ENCODE assay signal across 11 cellular contexts in genomic region chr1:36087233-36088123, GRCh38. TPM values are rescaled to one million over a fixed set of nuclear protein-coding genes. Genes with fewer than 3 reads are reported as not detected.
DNase-seq lines count a peak whose midpoint lies in the region; ATAC-seq, FAIRE-seq and TF ChIP-seq lines count a peak whose summit lies in the region.
"Had no signal": no experiment of that assay in that cellular context is flagged by ENCODE, and none has a peak within 500 bp of the region (broad histone marks: within the 10 kb centered on the region; RNA-seq: fewer than 3 reads in every experiment).

No MANE protein-coding gene starts in this region.

- intact Hi-C loops in Calu3 (cut with micrococcal nuclease; ENCODE audit: unreplicated experiment) (no loop called here), GM12878 (cut with micrococcal nuclease; ENCODE audit: unreplicated experiment) (loop anchor here (2.0 to 10.0 kb wide), 3 partner anchors 157 to 230 kb away; partner anchors contain the start of genes AGO1 and AGO3)

- H3K36me3 ChIP-seq in GM12878 (ENCODE audit: control insufficient read depth in 2 of 2, insufficient read depth in 2 of 2, low read length in 1 of 2): peaks cover 7 to 8% of the 10 kb centered on the region in 2 experiments; a peak in 2 of 4 replicates

- H3K79me2 ChIP-seq in GM12878 (ENCODE audit: control insufficient read depth, insufficient read depth, low read length): peaks cover 20% of the 10 kb centered on the region

- H3K4me1 Mint-ChIP-seq in Calu3 (ENCODE audit: low read depth, unreplicated experiment) (peaks cover 9% of the 10 kb centered on the region), IgD-negative memory B cell (peaks cover 7 to 10% (median 7%) of the 10 kb centered on the region in 3 donors), nephron (peaks cover 11% of the 10 kb centered on the region)

- in situ Hi-C loops in GM12878 (cut with MboI): no loop called here

- DNase-seq in Calu3: no peak
- no peak for DNase-seq in GM12878 (ENCODE audit: low read depth, low spot score)
- no peak for DNase-seq in NOMO-1 treated with dmso at 0.1 percent for 144 hours (lab: John Stamatoyannopoulos, UW; ENCODE audit: unreplicated experiment)
- no peak for DNase-seq in NCI-H1092 (lab: John Stamatoyannopoulos, UW)
- no peak for DNase-seq in AG08396 (ENCODE audit: low spot score)
- DNase-seq: NCI-H2081 treated with DMSO at 0.1 percent for 48 hours had no signal

- H3K27ac ChIP-seq in GM12878 (ENCODE audit: control insufficient read depth, insufficient read depth): no peak overlapping the region

- 75% methylated on average over 31 of the region's 31 CpGs for WGBS in GM12878 (ENCODE audit: insufficient coverage, insufficient replicate concordance, low lambda C conversion rate, missing lambda C conversion rate)

- RAD21 ChIA-PET in GM12878 (lab: Charles Lee; ENCODE audit: unreplicated experiment): interaction anchor here (0.5 to 1.5 kb wide), 2 partner anchors 100 to 122 kb away, joined by 5 read pairs; no protein-coding TSS in a partner anchor

- no peak overlapping the region for H3K9ac ChIP-seq in GM12878 (ENCODE audit: control insufficient read depth, insufficient read depth, low read length)

- H3K4me2 ChIP-seq in GM12878 (ENCODE audit: control insufficient read depth, insufficient read depth): peak overlapping the region; percentile 78; the same call in 1 of the 2 replicates

- H3K4me3 ChIP-seq in GM12878: no peak overlapping the region

- POLR2A ChIA-PET in GM12878 (lab: Charles Lee): interaction anchor here (1.1 kb wide), 1 partner anchor 137 kb away, joined by 3 read pairs; the partner anchor contains the start of gene THRAP3

- no peak for ATAC-seq in GM12878
- no peak for ATAC-seq in GM18907 (IDR thresholded peaks at IDR 0.05; ENCODE audit: unreplicated experiment)

- H3K27me3 Mint-ChIP-seq in Calu3 (ENCODE audit: unreplicated experiment) (no peaks in the 10 kb centered on the region), IgD-negative memory B cell (peaks cover 18% of the 10 kb centered on the region), nephron (ENCODE audit: low read depth) (no peaks in the 10 kb centered on the region)

- TF ChIP-seq CTCF in Calu3 (IDR thresholded peaks at IDR 0.05; ENCODE audit: unreplicated experiment) (no peak), GM12878 (IDR thresholded peaks at IDR 0.05 in 2 of 3, conservative IDR thresholded peaks at IDR 0.05 in 1 of 3; ENCODE audit: control insufficient read depth in 2 of 3, extremely low read depth in 1 of 3, insufficient read depth in 1 of 3, low read depth in 3 of 3, low read length in 3 of 3) (no peak), nephron (IDR thresholded peaks at IDR 0.05; ENCODE audit: unreplicated experiment in 3 of 3) (no peak)

- H3K9me3 ChIP-seq in GM12878 (replicated peaks; ENCODE audit: control insufficient read depth, insufficient read depth, low read length): no peaks in the 10 kb centered on the region

- no peak overlapping the region; the same call in 1 of the 2 replicates for H2AFZ ChIP-seq in GM12878 (ENCODE audit: control insufficient read depth, low read depth, low read length)

- H3K27ac Mint-ChIP-seq in Calu3 (ENCODE audit: unreplicated experiment) (no peak overlapping the region), IgD-negative memory B cell (peak overlapping the region in 2 of 3 donors; percentile 40 to 90), nephron (peak overlapping the region in 2 of 3 experiments; percentile 1 to 16)

- FAIRE-seq in GM12878 (lab: Jason Lieb, UNC): no peak
- FAIRE-seq: colon had no signal

- H4K20me1 ChIP-seq in GM12878 (ENCODE audit: control insufficient read depth, insufficient read depth): no peaks in the 10 kb centered on the region

- CTCF ChIA-PET in Calu3 (lab: Charles Lee) (no interaction called here), GM12878 (lab: Yijun Ruan, JAX) (interaction anchor here (0.8 to 1.4 kb wide), 5 partner anchors 96 to 230 kb away, joined by 3 read pairs; partner anchors contain the start of gene AGO1)

- no peak for TF ChIP-seq POLR2A in GM12878 (IDR thresholded peaks at IDR 0.05; ENCODE audit: low read depth, low read length)

- H3K9me3 Mint-ChIP-seq in Calu3 (ENCODE audit: low read depth, unreplicated experiment) (no peaks in the 10 kb centered on the region), IgD-negative memory B cell (no peaks in the 10 kb centered on the region), nephron (no peaks in the 10 kb centered on the region)

- TF ChIP-seq EP300 in GM12878 (IDR thresholded peaks at IDR 0.05; ENCODE audit: borderline replicate concordance in 1 of 2, control insufficient read depth in 1 of 2, low read depth in 2 of 2, low read length in 2 of 2): no peak

- SMC1A ChIA-PET in GM12878 (lab: Charles Lee; ENCODE audit: uncharacterized antibody, unreplicated experiment): interaction anchor here (1.2 to 1.3 kb wide), 2 partner anchors 13 to 145 kb away, joined by 3 read pairs; no protein-coding TSS in a partner anchor

- TF ChIP-seq RAD21 in GM12878 (IDR thresholded peaks at IDR 0.05; ENCODE audit: insufficient read depth, low read depth, low read length): no peak

- H3K4me3 Mint-ChIP-seq in Calu3 (ENCODE audit: low read depth, unreplicated experiment) (peak overlapping the region; percentile 15), IgD-negative memory B cell (peak overlapping the region in 3 of 4 donors; percentile 34 to 82 (median 79)), nephron (peak overlapping the region; percentile 95 to 99 (median 95))

- H3K4me1 ChIP-seq in GM12878 (ENCODE audit: control insufficient read depth, insufficient read depth, low read length): no peaks in the 10 kb centered on the region; the same call in 1 of the 2 replicates

- BruUV-seq in Calu3 (replicated peaks; lab: Mats Ljungman, UMichigan) (no TSS peak), GM12878 (replicated peaks; lab: Mats Ljungman, UMichigan) (no TSS peak)

- H3K36me3 Mint-ChIP-seq in Calu3 (ENCODE audit: insufficient read depth, unreplicated experiment) (peaks cover 20% of the 10 kb centered on the region), IgD-negative memory B cell (no peaks in the 10 kb centered on the region), nephron (ENCODE audit: low read depth) (peaks cover 12% of the 10 kb centered on the region)

- no peaks in the 10 kb centered on the region; a peak in 1 of 4 replicates for H3K27me3 ChIP-seq in GM12878 (replicated peaks in 1 of 2; ENCODE audit: control insufficient read depth in 2 of 2, insufficient read depth in 2 of 2, low read length in 1 of 2)

RNA-seq across cellular contexts. Expression of gene ADPRS, which starts 1.2 kb away (rescaled TPM):
- total RNA-seq in Calu3 (2022): 26.5 and 32.8 TPM in 2 replicates
- 29.7 TPM for polyA plus RNA-seq in IgD-negative memory B cell
- total RNA-seq in GM12878 (2013; cell fraction: nucleolus; rRNA removed): 12.4 and 14.1 TPM in 2 replicates
- 49.2 and 52.1 TPM in 2 replicates for total RNA-seq in GM12878 (2014; rRNA removed)
- total RNA-seq in GM12878 (2014; rRNA removed; fragmentation: Illumina TruSeq; extraction: Trizol): 22.7 and 25.2 TPM in 2 replicates
- 35.7 and 37.3 TPM in 2 replicates for total RNA-seq in GM12878 (2021)
- polyA plus RNA-seq in GM12878 (2011; ENCODE audit: low read depth): 15.0 TPM
- 36.5 and 57.6 TPM in 2 replicates for polyA plus RNA-seq in GM12878 (2011; rRNA removed)
- polyA plus RNA-seq in GM12878 (2011; cell fraction: cytosol; rRNA removed): 75.5 and 77.1 TPM in 2 replicates
- polyA plus RNA-seq in GM12878 (2011; cell fraction: nucleus; rRNA removed): 37.1 and 46.9 TPM in 2 replicates
- polyA plus RNA-seq in GM12878 (2012): 28.8 and 35.1 TPM in 2 replicates
- 14.2 and 23.8 TPM in 2 replicates for polyA plus RNA-seq in GM12878 (2014; fragmentation: Illumina TruSeq; extraction: Trizol)
- 10 to 100 TPM in 1 of 2 experiments, 1 to 10 TPM in 1; 7.6 to 12.1 TPM for polyA plus RNA-seq in GM12878 (2014; fragmentation: Nextera tagmentation; extraction: Ambion mirVana)
- polyA plus RNA-seq in GM12878 (2014; rRNA removed): 40.8 and 44.3 TPM in 2 replicates
- polyA plus RNA-seq in GM12878 (2016; fragmentation: Nextera tagmentation; extraction: Ambion mirVana): 10 to 100 TPM; 48.7 to 57.5 TPM
- polyA minus RNA-seq in GM12878 (2011; rRNA and poly(A)+ RNA removed): 31.7 and 44.2 TPM in 2 replicates
- polyA minus RNA-seq in GM12878 (2011; cell fraction: cytosol; rRNA and poly(A)+ RNA removed): 14.8 and 16.5 TPM in 2 replicates
- 6.0 and 10.7 TPM in 2 replicates for polyA minus RNA-seq in GM12878 (2011; cell fraction: nucleus; rRNA and poly(A)+ RNA removed)

RNA-seq across cellular contexts. Expression of gene TEKT2, which starts 3.6 kb away (rescaled TPM):
- total RNA-seq in Calu3 (2022) (0.31 TPM in 1 of 2 replicates, not detected in the other), GM12878 (2014; rRNA removed) (not detected in 2 replicates), GM12878 (2014; rRNA removed; fragmentation: Illumina TruSeq; extraction: Trizol) (not detected in 2 replicates), GM12878 (2021) (not detected in 2 replicates)
- polyA plus RNA-seq in IgD-negative memory B cell (not detected), GM12878 (2011; rRNA removed) (0.07 TPM in 1 of 2 replicates, not detected in the other), GM12878 (2014; fragmentation: Illumina TruSeq; extraction: Trizol) (not detected in 2 replicates), GM12878 (2014; fragmentation: Nextera tagmentation; extraction: Ambion mirVana) (not detected), GM12878 (2014; rRNA removed) (not detected in 2 replicates), GM12878 (2016; fragmentation: Nextera tagmentation; extraction: Ambion mirVana) (under 1 TPM in 1 of 2 experiments, not detected in 1; 0.13 TPM)
- 0.67 TPM in 1 of 2 replicates, not detected in the other for total RNA-seq in GM12878 (2013; cell fraction: nucleolus; rRNA removed)
- not detected for polyA plus RNA-seq in GM12878 (2011; ENCODE audit: low read depth)
- 0.12 TPM in 1 of 2 replicates, not detected in the other for polyA plus RNA-seq in GM12878 (2011; cell fraction: cytosol; rRNA removed)
- 0.21 TPM in 1 of 2 replicates, not detected in the other for polyA plus RNA-seq in GM12878 (2011; cell fraction: nucleus; rRNA removed)
- 0.27 and 0.31 TPM in 2 replicates for polyA plus RNA-seq in GM12878 (2012)
- not detected in 2 replicates for polyA minus RNA-seq in GM12878 (2011; rRNA and poly(A)+ RNA removed)
- polyA minus RNA-seq in GM12878 (2011; cell fraction: cytosol; rRNA and poly(A)+ RNA removed): not detected in 2 replicates
- not detected in 2 replicates for polyA minus RNA-seq in GM12878 (2011; cell fraction: nucleus; rRNA and poly(A)+ RNA removed)
- total RNA-seq: activated CD8-positive, alpha-beta memory T cell treated with anti-CD3 and anti-CD28 coated beads for 36 hours had no signal

RNA-seq across cellular contexts. Expression of gene COL8A2, which starts 37.5 kb away (rescaled TPM):
- total RNA-seq in Calu3 (2022): 0.07 TPM in 1 of 2 replicates, not detected in the other
- polyA plus RNA-seq in IgD-negative memory B cell: not detected
- total RNA-seq in GM12878 (2013; cell fraction: nucleolus; rRNA removed): 0.10 and 0.29 TPM in 2 replicates
- 0.05 TPM in 1 of 2 replicates, not detected in the other for total RNA-seq in GM12878 (2014; rRNA removed)
- total RNA-seq in GM12878 (2014; rRNA removed; fragmentation: Illumina TruSeq; extraction: Trizol): not detected in 2 replicates
- total RNA-seq in GM12878 (2021): 0.08 TPM in 1 of 2 replicates, not detected in the other
- polyA plus RNA-seq in GM12878 (2011; ENCODE audit: low read depth): 0.05 TPM
- not detected in 2 replicates for polyA plus RNA-seq in GM12878 (2011; rRNA removed)
- polyA plus RNA-seq in GM12878 (2011; cell fraction: cytosol; rRNA removed): not detected in 2 replicates
- 0.03 TPM in 1 of 2 replicates, not detected in the other for polyA plus RNA-seq in GM12878 (2011; cell fraction: nucleus; rRNA removed)
- polyA plus RNA-seq in GM12878 (2012): 0.03 and 0.07 TPM in 2 replicates
- polyA plus RNA-seq in GM12878 (2014; fragmentation: Illumina TruSeq; extraction: Trizol): 0.01 TPM in 1 of 2 replicates, not detected in the other
- polyA plus RNA-seq in GM12878 (2014; fragmentation: Nextera tagmentation; extraction: Ambion mirVana): not detected
- polyA plus RNA-seq in GM12878 (2014; rRNA removed): 0.03 TPM in 1 of 2 replicates, not detected in the other
- polyA plus RNA-seq in GM12878 (2016; fragmentation: Nextera tagmentation; extraction: Ambion mirVana): not detected
- polyA minus RNA-seq in GM12878 (2011; rRNA and poly(A)+ RNA removed): not detected in 2 replicates
- not detected in 2 replicates for polyA minus RNA-seq in GM12878 (2011; cell fraction: cytosol; rRNA and poly(A)+ RNA removed)
- not detected in 2 replicates for polyA minus RNA-seq in GM12878 (2011; cell fraction: nucleus; rRNA and poly(A)+ RNA removed)

Comparison
In these comparisons a context has a peak if more than half of its experiments do, and no peak if none do; other contexts are left out.
1. H3K4me3 Mint-ChIP-seq: peak in every context shown above with its lines; median percentile 95 in nephron; 79 in IgD-negative memory B cell; 15 in Calu3.